ENCODE assay signal across 34 cellular contexts in genomic region chr2:220114443-220114842, GRCh38.
"Had no signal": no experiment of that assay in that cellular context is flagged by ENCODE, and none has a peak within 500 bp of the region (broad histone marks: within the 10 kb centered on the region; RNA-seq: fewer than 3 reads in every experiment).

No MANE protein-coding gene starts in this region.

- DNase-seq: activated CD4-positive, alpha-beta T cell treated with anti-CD3 and anti-CD28 coated beads for 1 hour; activated CD4-positive, alpha-beta T cell treated with anti-CD3 and anti-CD28 coated beads for 48 hours; activated CD4-positive, alpha-beta T cell treated with anti-CD3 and anti-CD28 coated beads, Interleukin-2, amount 50 U/mL, for 4 hours; activated CD4-positive, CD25-positive, alpha-beta regulatory T cell; activated CD8-positive, alpha-beta T cell treated with anti-CD3 and anti-CD28 coated beads for 36 hours; activated gamma-delta T cell; activated naive CD4-positive, alpha-beta T cell treated with Interleukin-2 at 50 U/mL for 16 hours; activated naive CD8-positive, alpha-beta T cell treated with anti-CD3 and anti-CD28 coated beads, Interleukin-2, amount 10 ng/mL, durations not matched to agents 7 days and 5 days; activated T-cell treated with anti-CD3 and anti-CD28 coated beads, Interleukin-2, amount 50 U/mL, for 1 hour; activated T-cell treated with anti-CD3 and anti-CD28 coated beads, Interleukin-2, amount 50 U/mL, for 72 hours; body of pancreas; Kasumi-1; MM.1S; NCI-H1092 treated with DMSO at 0.1 percent for 48 hours; NCI-H1417 treated with DMSO at 0.1 percent for 48 hours; NCI-H187 treated with DMSO at 0.1 percent for 48 hours; NCI-H2081; NCI-H2171 treated with DMSO at 0.1 percent for 48 hours; NCI-H2227 treated with DMSO at 0.1 percent for 48 hours; NCI-H446 treated with DMSO at 0.1 percent for 48 hours; NCI-H524 treated with DMSO at 0.1 percent for 48 hours; NK-92 treated with Interleukin-12 subunit alpha and Interleukin-12 subunit beta, amount 100 ng/mL, for 24 hours; PC-3; Peyer's patch; SIG-M5; SW 1271; T-helper 1 cell; T-helper 2 cell; T-helper 9 cell had no signal

- H3K27ac ChIP-seq: body of pancreas, breast epithelium, Peyer's patch, RWPE1, VCaP had no signal

- H3K4me3 ChIP-seq: body of pancreas, breast epithelium, Peyer's patch had no signal

- H3K4me1 ChIP-seq: body of pancreas, breast epithelium, Peyer's patch had no signal

- H3K36me3 ChIP-seq: breast epithelium, Peyer's patch had no signal

- ATAC-seq: activated CD8-positive, alpha-beta T cell treated with anti-CD3 and anti-CD28 coated beads for 36 hours; activated T-cell treated with anti-CD3 and anti-CD28 coated beads, Interleukin-2, amount 50 U/mL, for 72 hours; activated T-helper 17 cell treated with anti-CD3 and anti-CD28 coated beads, Interleukin-2, amount 50 U/mL, for 72 hours; body of pancreas; PC-3; Right ventricle myocardium inferior had no signal

- H3K9me3 ChIP-seq: breast epithelium, Peyer's patch had no signal
